In genomic region chr7:120041798-120042197, GRCh38 we compare ENCODE assay signal across 38 cellular contexts.
"Had no signal": no experiment of that assay in that cellular context is flagged by ENCODE, and none has a peak within 500 bp of the region (broad histone marks: within the 10 kb centered on the region; RNA-seq: fewer than 3 reads in every experiment).

No MANE protein-coding gene starts in this region.

- FAIRE-seq: bronchial epithelial cell, TTC549 had no signal

- H3K9me3 ChIP-seq: ascending aorta had no signal

- H3K36me3 ChIP-seq: ascending aorta, cardiac muscle cell had no signal

- H3K4me3 ChIP-seq: ascending aorta, cardiac muscle cell had no signal

- ATAC-seq: activated CD4-positive, alpha-beta T cell treated with anti-CD3 and anti-CD28 coated beads for 36 hours; activated CD4-positive, CD25-positive, alpha-beta regulatory T cell treated with anti-CD3 and anti-CD28 coated beads, Interleukin-2, amount 50 U/mL, for 24 hours; activated CD8-positive, alpha-beta memory T cell treated with anti-CD3 and anti-CD28 coated beads, Interleukin-2, amount 10 ng/mL, durations not matched to agents 7 days and 5 days; activated CD8-positive, alpha-beta T cell treated with anti-CD3 and anti-CD28 coated beads, Interleukin-2, amount 10 ng/mL, durations not matched to agents 7 days and 5 days; activated naive CD8-positive, alpha-beta T cell treated with anti-CD3 and anti-CD28 coated beads, Interleukin-2, amount 50 U/mL, for 24 hours had no signal

- H3K4me1 Mint-ChIP-seq: activated CD4-positive, alpha-beta memory T cell treated with anti-CD3 and anti-CD28 coated beads, Interleukin-2, amount 10 ng/mL, durations not matched to agents 7 days and 5 days; activated CD4-positive, alpha-beta T cell treated with anti-CD3 and anti-CD28 coated beads for 36 hours; activated CD4-positive, alpha-beta T cell treated with anti-CD3 and anti-CD28 coated beads, Interleukin-2, amount 10 ng/mL, durations not matched to agents 7 days and 5 days; activated CD8-positive, alpha-beta memory T cell treated with anti-CD3 and anti-CD28 coated beads, Interleukin-2, amount 10 ng/mL, durations not matched to agents 7 days and 5 days; activated naive CD4-positive, alpha-beta T cell treated with anti-CD3 and anti-CD28 coated beads, Interleukin-2, amount 10 ng/mL, durations not matched to agents 7 days and 5 days; activated naive CD4-positive, alpha-beta T cell treated with anti-CD3 and anti-CD28 coated beads, Interleukin-2, amount 50 U/mL, for 24 hours; activated naive CD8-positive, alpha-beta T cell treated with anti-CD3 and anti-CD28 coated beads, Interleukin-2, amount 10 ng/mL, durations not matched to agents 7 days and 5 days; activated naive CD8-positive, alpha-beta T cell treated with anti-CD3 and anti-CD28 coated beads, Interleukin-2, amount 50 U/mL, for 24 hours; brain; central memory CD8-positive, alpha-beta T cell had no signal

- H3K36me3 Mint-ChIP-seq: activated CD8-positive, alpha-beta memory T cell treated with anti-CD3 and anti-CD28 coated beads, Interleukin-2, amount 10 ng/mL, durations not matched to agents 7 days and 5 days; activated naive CD4-positive, alpha-beta T cell treated with anti-CD3 and anti-CD28 coated beads, Interleukin-2, amount 10 ng/mL, durations not matched to agents 7 days and 5 days; activated naive CD4-positive, alpha-beta T cell treated with anti-CD3 and anti-CD28 coated beads, Interleukin-2, amount 50 U/mL, for 24 hours; activated naive CD8-positive, alpha-beta T cell; activated naive CD8-positive, alpha-beta T cell treated with anti-CD3 and anti-CD28 coated beads, Interleukin-2, amount 10 ng/mL, durations not matched to agents 7 days and 5 days; brain had no signal

- H3K27me3 ChIP-seq: ascending aorta, cardiac muscle cell had no signal

- H3K4me3 Mint-ChIP-seq: activated CD4-positive, alpha-beta memory T cell treated with anti-CD3 and anti-CD28 coated beads, Interleukin-2, amount 10 ng/mL, durations not matched to agents 7 days and 5 days; activated CD4-positive, alpha-beta T cell treated with anti-CD3 and anti-CD28 coated beads for 36 hours; activated CD4-positive, alpha-beta T cell treated with anti-CD3 and anti-CD28 coated beads, Interleukin-2, amount 10 ng/mL, durations not matched to agents 7 days and 5 days; activated CD8-positive, alpha-beta memory T cell treated with anti-CD3 and anti-CD28 coated beads, Interleukin-2, amount 10 ng/mL, durations not matched to agents 7 days and 5 days; activated CD8-positive, alpha-beta T cell treated with anti-CD3 and anti-CD28 coated beads, Interleukin-2, amount 10 ng/mL, durations not matched to agents 7 days and 5 days; activated naive CD4-positive, alpha-beta T cell treated with anti-CD3 and anti-CD28 coated beads, Interleukin-2, amount 10 ng/mL, durations not matched to agents 7 days and 5 days; activated naive CD4-positive, alpha-beta T cell treated with anti-CD3 and anti-CD28 coated beads, Interleukin-2, amount 50 U/mL, for 24 hours; activated naive CD8-positive, alpha-beta T cell; activated naive CD8-positive, alpha-beta T cell treated with anti-CD3 and anti-CD28 coated beads, Interleukin-2, amount 10 ng/mL, durations not matched to agents 7 days and 5 days; activated naive CD8-positive, alpha-beta T cell treated with anti-CD3 and anti-CD28 coated beads, Interleukin-2, amount 50 U/mL, for 24 hours; activated T-cell treated with anti-CD3 and anti-CD28 coated beads, Interleukin-2, amount 50 U/mL, for 24 hours; brain; central memory CD8-positive, alpha-beta T cell; T-helper 1 cell treated with Interleukin-12 subunit alpha and Interleukin-12 subunit beta and Interleukin-4 antibody, amounts not matched to agents 30 μg/mL and 1 μg/mL, for 36 hours; T-helper 2 cell treated with Interferon-gamma antibody and Interleukin-4, amounts not matched to agents 5 μg/mL and 100 μg/mL, for 36 hours had no signal

- H3K27ac ChIP-seq: ascending aorta, cardiac muscle cell, VCaP had no signal

- H3K27ac Mint-ChIP-seq: activated CD4-positive, alpha-beta memory T cell treated with anti-CD3 and anti-CD28 coated beads, Interleukin-2, amount 10 ng/mL, durations not matched to agents 7 days and 5 days; activated CD4-positive, alpha-beta T cell treated with anti-CD3 and anti-CD28 coated beads for 36 hours; activated CD4-positive, alpha-beta T cell treated with anti-CD3 and anti-CD28 coated beads, Interleukin-2, amount 10 ng/mL, durations not matched to agents 7 days and 5 days; activated CD8-positive, alpha-beta memory T cell treated with anti-CD3 and anti-CD28 coated beads, Interleukin-2, amount 10 ng/mL, durations not matched to agents 7 days and 5 days; activated CD8-positive, alpha-beta T cell treated with anti-CD3 and anti-CD28 coated beads, Interleukin-2, amount 10 ng/mL, durations not matched to agents 7 days and 5 days; activated naive CD4-positive, alpha-beta T cell treated with anti-CD3 and anti-CD28 coated beads, Interleukin-2, amount 10 ng/mL, durations not matched to agents 7 days and 5 days; activated naive CD4-positive, alpha-beta T cell treated with anti-CD3 and anti-CD28 coated beads, Interleukin-2, amount 50 U/mL, for 24 hours; activated naive CD8-positive, alpha-beta T cell; activated naive CD8-positive, alpha-beta T cell treated with anti-CD3 and anti-CD28 coated beads, Interleukin-2, amount 10 ng/mL, durations not matched to agents 7 days and 5 days; activated naive CD8-positive, alpha-beta T cell treated with anti-CD3 and anti-CD28 coated beads, Interleukin-2, amount 50 U/mL, for 24 hours; activated T-cell treated with anti-CD3 and anti-CD28 coated beads, Interleukin-2, amount 50 U/mL, for 24 hours; activated T-helper 2 cell treated with anti-CD3 and anti-CD28 coated beads, Interferon-gamma antibody, Interleukin-2, Interleukin-4, amounts not matched to agents 10 μg/mL and 5 μg/mL and 100 μg/mL, durations not matched to agents 14 hours and 24 hours and 36 hours; brain; T-helper 1 cell treated with Interleukin-12 subunit alpha and Interleukin-12 subunit beta and Interleukin-4 antibody, amounts not matched to agents 30 μg/mL and 1 μg/mL, for 36 hours; T-helper 2 cell treated with Interferon-gamma antibody and Interleukin-4, amounts not matched to agents 5 μg/mL and 100 μg/mL, for 36 hours had no signal

- H3K4me1 ChIP-seq: ascending aorta had no signal

- DNase-seq: activated CD4-positive, alpha-beta memory T cell treated with anti-CD3 and anti-CD28 coated beads, Interleukin-2, amount 10 ng/mL, durations not matched to agents 7 days and 5 days; activated CD4-positive, alpha-beta T cell treated with anti-CD3 and anti-CD28 coated beads for 1 hour; activated CD4-positive, alpha-beta T cell treated with anti-CD3 and anti-CD28 coated beads for 36 hours; activated CD4-positive, alpha-beta T cell treated with anti-CD3 and anti-CD28 coated beads for 48 hours; activated CD4-positive, alpha-beta T cell treated with anti-CD3 and anti-CD28 coated beads, Interleukin-2, amount 10 ng/mL, durations not matched to agents 7 days and 5 days; activated CD4-positive, alpha-beta T cell treated with anti-CD3 and anti-CD28 coated beads, Interleukin-2, amount 50 U/mL, for 48 hours; activated CD4-positive, CD25-positive, alpha-beta regulatory T cell; activated CD8-positive, alpha-beta memory T cell treated with anti-CD3 and anti-CD28 coated beads for 24 hours; activated CD8-positive, alpha-beta memory T cell treated with anti-CD3 and anti-CD28 coated beads, Interleukin-2, amount 10 ng/mL, durations not matched to agents 7 days and 5 days; activated CD8-positive, alpha-beta memory T cell treated with anti-CD3 and anti-CD28 coated beads, Interleukin-2, amount 50 U/mL, for 48 hours; activated CD8-positive, alpha-beta T cell treated with anti-CD3 and anti-CD28 coated beads, Interleukin-2, amount 10 ng/mL, durations not matched to agents 7 days and 5 days; activated effector memory CD4-positive, alpha-beta T cell treated with Interleukin-2 at 50 U/mL for 16 hours; activated gamma-delta T cell; activated naive CD4-positive, alpha-beta T cell treated with anti-CD3 and anti-CD28 coated beads, Interleukin-2, amount 10 ng/mL, durations not matched to agents 7 days and 5 days; activated naive CD4-positive, alpha-beta T cell treated with Interleukin-2 at 50 U/mL for 16 hours; activated naive CD8-positive, alpha-beta T cell treated with anti-CD3 and anti-CD28 coated beads, Interleukin-2, amount 10 ng/mL, durations not matched to agents 7 days and 5 days; activated naive CD8-positive, alpha-beta T cell treated with anti-CD3 and anti-CD28 coated beads, Interleukin-2, amount 50 U/mL, for 24 hours; activated T-cell treated with anti-CD3 and anti-CD28 coated beads, Interleukin-2, amount 50 U/mL, for 24 hours; activated T-cell treated with anti-CD3 and anti-CD28 coated beads, Interleukin-2, amount 50 U/mL, for 48 hours; amygdala; anterior cingulate cortex; caudate nucleus; cerebellar nuclear complex; T-helper 2 cell; T-helper 9 cell had no signal

- H3K27me3 Mint-ChIP-seq: activated CD4-positive, alpha-beta memory T cell treated with anti-CD3 and anti-CD28 coated beads, Interleukin-2, amount 10 ng/mL, durations not matched to agents 7 days and 5 days; activated CD4-positive, alpha-beta T cell treated with anti-CD3 and anti-CD28 coated beads for 36 hours; activated CD4-positive, alpha-beta T cell treated with anti-CD3 and anti-CD28 coated beads, Interleukin-2, amount 10 ng/mL, durations not matched to agents 7 days and 5 days; activated CD8-positive, alpha-beta memory T cell treated with anti-CD3 and anti-CD28 coated beads, Interleukin-2, amount 10 ng/mL, durations not matched to agents 7 days and 5 days; activated naive CD4-positive, alpha-beta T cell treated with anti-CD3 and anti-CD28 coated beads, Interleukin-2, amount 10 ng/mL, durations not matched to agents 7 days and 5 days; activated naive CD4-positive, alpha-beta T cell treated with anti-CD3 and anti-CD28 coated beads, Interleukin-2, amount 50 U/mL, for 24 hours; activated naive CD8-positive, alpha-beta T cell; activated naive CD8-positive, alpha-beta T cell treated with anti-CD3 and anti-CD28 coated beads, Interleukin-2, amount 10 ng/mL, durations not matched to agents 7 days and 5 days; activated naive CD8-positive, alpha-beta T cell treated with anti-CD3 and anti-CD28 coated beads, Interleukin-2, amount 50 U/mL, for 24 hours; activated T-cell treated with anti-CD3 and anti-CD28 coated beads, Interleukin-2, amount 50 U/mL, for 24 hours; brain; central memory CD8-positive, alpha-beta T cell had no signal
